Comparison of ENCODE assay signal across 9 cellular contexts in the genomic region with DNA sequence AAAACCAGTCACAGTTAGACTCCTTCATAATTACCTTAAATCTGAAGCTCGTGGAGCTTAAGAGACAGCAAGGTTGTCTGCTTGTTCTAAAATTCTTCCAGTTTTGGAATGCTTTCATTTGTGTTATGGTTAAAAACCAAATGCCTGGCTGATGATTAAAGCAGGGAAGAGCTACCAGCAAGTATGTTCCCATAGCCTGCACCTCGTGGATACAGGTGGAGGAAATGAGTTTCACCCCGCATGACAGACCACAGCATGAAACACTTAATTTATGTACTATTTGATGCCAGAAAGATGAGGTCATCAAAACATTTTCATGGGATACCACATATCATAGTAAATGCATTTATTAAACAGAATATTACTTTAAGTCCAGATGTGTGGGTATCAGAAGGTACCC. TPM values are rescaled to one million over a fixed set of nuclear protein-coding genes. Genes with fewer than 3 reads are reported as not detected.
A peak's percentile ranks its signal among the peaks of the same experiment; 100 is the strongest.
DNase-seq lines count a peak whose midpoint lies in the region; ATAC-seq and TF ChIP-seq lines count a peak whose summit lies in the region.
"Had no signal": no experiment of that assay in that cellular context is flagged by ENCODE, and none has a peak within 500 bp of the region (broad histone marks: within the 10 kb centered on the region; RNA-seq: fewer than 3 reads in every experiment).

No MANE protein-coding gene starts in this region.

- peaks cover 7% of the 10 kb centered on the region for H3K27me3 Mint-ChIP-seq in progenitor cell of endocrine pancreas

- H3K4me1 Mint-ChIP-seq in progenitor cell of endocrine pancreas (ENCODE audit: low read depth), result peaks cover 47% of the 10 kb centered on the region

- H3K4me3 Mint-ChIP-seq in progenitor cell of endocrine pancreas (ENCODE audit: low read depth), result peak overlapping the region; percentile 59

- H3K27ac Mint-ChIP-seq in progenitor cell of endocrine pancreas, result peak overlapping the region; percentile 88

- peak overlapping the region; percentile 56 for H3K4me3 ChIP-seq in fibroblast of the aortic adventitia (ENCODE audit: low read depth, low read length)

- H3K36me3 Mint-ChIP-seq in progenitor cell of endocrine pancreas (ENCODE audit: insufficient read depth), result no peaks in the 10 kb centered on the region

- H3K9me3 Mint-ChIP-seq in progenitor cell of endocrine pancreas (ENCODE audit: low read depth), result no peaks in the 10 kb centered on the region

- TF ChIP-seq CTCF in fibroblast of the aortic adventitia (IDR thresholded peaks at IDR 0.05; ENCODE audit: insufficient read depth, low read length) (no peak), progenitor cell of endocrine pancreas (IDR thresholded peaks at IDR 0.05; ENCODE audit: unreplicated experiment) (no peak)

- DNase-seq in COLO829 (ENCODE audit: low spot score) (peak; percentile 16), fibroblast of the aortic adventitia (ENCODE audit: low read depth) (peak; percentile 62), progenitor cell of endocrine pancreas (ENCODE audit: low spot score, unreplicated experiment) (no peak), NCI-H1436 treated with DMSO at 0.1 percent for 48 hours (lab: John Stamatoyannopoulos, UW) (no peak)
- no peak for DNase-seq in stimulated activated CD4-positive, alpha-beta T cell treated with anti-CD3 and anti-CD28 coated beads, Interleukin-2, amount 100 ng/mL, for 24 hours
- DNase-seq: NCI-H526 treated with DMSO at 0.1 percent for 48 hours had no signal

- ATAC-seq in SK-N-SH treated with all-trans-retinoic acid at 6 μM for 48 hours (peak; percentile 77), GM18907 (IDR thresholded peaks at IDR 0.05; ENCODE audit: unreplicated experiment) (no peak)
- no peak for ATAC-seq in activated CD4-positive, CD25-positive, alpha-beta regulatory T cell treated with anti-CD3 and anti-CD28 coated beads, Interleukin-2, amount 50 U/mL, for 24 hours

TF ChIP-seq in SK-N-SH treated with all-trans-retinoic acid at 6 μM for 48 hours, 23 proteins besides CTCF, POLR2A, EP300 and RAD21:
- no peak for TF ChIP-seq OSR1 (CRISPR knock-in tag; IDR thresholded peaks at IDR 0.05)
- TF ChIP-seq ISL1 (CRISPR knock-in tag; IDR thresholded peaks at IDR 0.05), result peak; percentile 59
- TF ChIP-seq, protein P1, sequence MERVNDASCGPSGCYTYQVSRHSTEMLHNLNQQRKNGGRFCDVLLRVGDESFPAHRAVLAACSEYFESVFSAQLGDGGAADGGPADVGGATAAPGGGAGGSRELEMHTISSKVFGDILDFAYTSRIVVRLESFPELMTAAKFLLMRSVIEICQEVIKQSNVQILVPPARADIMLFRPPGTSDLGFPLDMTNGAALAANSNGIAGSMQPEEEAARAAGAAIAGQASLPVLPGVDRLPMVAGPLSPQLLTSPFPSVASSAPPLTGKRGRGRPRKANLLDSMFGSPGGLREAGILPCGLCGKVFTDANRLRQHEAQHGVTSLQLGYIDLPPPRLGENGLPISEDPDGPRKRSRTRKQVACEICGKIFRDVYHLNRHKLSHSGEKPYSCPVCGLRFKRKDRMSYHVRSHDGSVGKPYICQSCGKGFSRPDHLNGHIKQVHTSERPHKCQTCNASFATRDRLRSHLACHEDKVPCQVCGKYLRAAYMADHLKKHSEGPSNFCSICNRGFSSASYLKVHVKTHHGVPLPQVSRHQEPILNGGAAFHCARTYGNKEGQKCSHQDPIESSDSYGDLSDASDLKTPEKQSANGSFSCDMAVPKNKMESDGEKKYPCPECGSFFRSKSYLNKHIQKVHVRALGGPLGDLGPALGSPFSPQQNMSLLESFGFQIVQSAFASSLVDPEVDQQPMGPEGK (CRISPR knock-in tag; IDR thresholded peaks at IDR 0.05; ENCODE audit: borderline replicate concordance), result no peak
- no peak for TF ChIP-seq ARNTL (CRISPR knock-in tag; IDR thresholded peaks at IDR 0.05; ENCODE audit: borderline replicate concordance, low read depth)

RNA-seq across cellular contexts. Expression of a gene that starts 0.4 kb away (rescaled TPM):
- total RNA-seq in fibroblast of the aortic adventitia (ENCODE audit: low replicate concordance) (10.8 and 28.1 TPM in 2 replicates), progenitor cell of endocrine pancreas (27.9 and 35.7 TPM in 2 replicates)

Comparison
In these comparisons a context has a peak if more than half of its experiments do, and no peak if none do; other contexts are left out.
1. DNase-seq: peak in COLO829 (single experiment) and fibroblast of the aortic adventitia (single experiment); none in progenitor cell of endocrine pancreas (single experiment), NCI-H1436 treated with DMSO at 0.1 percent for 48 hours (single experiment) and stimulated activated CD4-positive, alpha-beta T cell treated with anti-CD3 and anti-CD28 coated beads, Interleukin-2, amount 100 ng/mL, for 24 hours (0 of 2).